Comparison of ENCODE assay signal across 11 cellular contexts in genomic region chr17:29682054-29682453, GRCh38. TPM values are rescaled to one million over a fixed set of nuclear protein-coding genes. Genes with fewer than 3 reads are reported as not detected.
A peak's percentile ranks its signal among the peaks of the same experiment; 100 is the strongest.
DNase-seq lines count a peak whose midpoint lies in the region; ATAC-seq and TF ChIP-seq lines count a peak whose summit lies in the region.
"Had no signal": no experiment of that assay in that cellular context is flagged by ENCODE, and none has a peak within 500 bp of the region (broad histone marks: within the 10 kb centered on the region; RNA-seq: fewer than 3 reads in every experiment).

No MANE protein-coding gene starts in this region.

- H3K79me2 ChIP-seq in Karpas-422 (ENCODE audit: low read length), result no peaks in the 10 kb centered on the region

- peaks cover 4% of the 10 kb centered on the region for H3K4me1 ChIP-seq in CD8-positive, alpha-beta T cell (ENCODE audit: insufficient read depth, low read length)
- peaks cover 19% of the 10 kb centered on the region for H3K4me1 ChIP-seq in Karpas-422 (ENCODE audit: low read length)
- H3K4me1 ChIP-seq in muscle layer of duodenum (ENCODE audit: control insufficient read depth in 1 of 2, insufficient read depth in 2 of 2, low read length in 2 of 2), result peaks cover 0 to 13% of the 10 kb centered on the region in 2 donors

- no peak for TF ChIP-seq CTCF in CD8-positive, alpha-beta T cell (IDR thresholded peaks at IDR 0.05)

- peak; percentile 49 for ATAC-seq in CD8-positive, alpha-beta T cell
- ATAC-seq in GM18502 (IDR thresholded peaks at IDR 0.05; ENCODE audit: poor library complexity, unreplicated experiment), result no peak

- peaks cover 27% of the 10 kb centered on the region for H3K4me1 Mint-ChIP-seq in CD8-positive, alpha-beta T cell (ENCODE audit: low read depth)
- H3K4me1 Mint-ChIP-seq in activated naive CD8-positive, alpha-beta T cell (ENCODE audit: low read depth), result peaks cover 21% of the 10 kb centered on the region

- no peaks in the 10 kb centered on the region for H3K27me3 ChIP-seq in CD8-positive, alpha-beta T cell (ENCODE audit: insufficient read depth, low read length)
- H3K27me3 ChIP-seq in Karpas-422 (ENCODE audit: low read length) (no peaks in the 10 kb centered on the region), muscle layer of duodenum (ENCODE audit: low read depth, low read length) (no peaks in the 10 kb centered on the region)

- H3K4me3 ChIP-seq in CD8-positive, alpha-beta T cell (ENCODE audit: low read depth, low read length), result no peak overlapping the region
- H3K4me3 ChIP-seq in Karpas-422 (ENCODE audit: low read length), result no peak overlapping the region
- H3K4me3 ChIP-seq in muscle layer of duodenum (ENCODE audit: low read depth in 1 of 2, low read length in 2 of 2), result no peak overlapping the region

- peaks cover 66% of the 10 kb centered on the region for H3K36me3 Mint-ChIP-seq in CD8-positive, alpha-beta T cell
- peaks cover 2% of the 10 kb centered on the region for H3K36me3 Mint-ChIP-seq in activated naive CD8-positive, alpha-beta T cell

- H3K4me2 ChIP-seq in Karpas-422 (ENCODE audit: low read depth, low read length, poor library complexity, severe bottlenecking), result peak overlapping the region; percentile 35

- no peaks in the 10 kb centered on the region for H3K9me3 ChIP-seq in CD8-positive, alpha-beta T cell (ENCODE audit: low read length)
- H3K9me3 ChIP-seq in Karpas-422 (ENCODE audit: low read length) (no peaks in the 10 kb centered on the region), muscle layer of duodenum (ENCODE audit: control insufficient read depth in 1 of 2, low read length in 2 of 2) (no peaks in the 10 kb centered on the region)

- CTCF ChIA-PET in CD8-positive, alpha-beta T cell (lab: Charles Lee), result interaction anchor here (0.8 to 3.9 kb wide), 7 partner anchors 64 to 126 kb away, joined by 3 to 20 read pairs (median 3); no protein-coding TSS in a partner anchor

- H3K9ac ChIP-seq in Karpas-422 (ENCODE audit: low read length), result peak overlapping the region; percentile 13

- peak overlapping the region; percentile 32; the same call in 1 of the 2 replicates for H2AFZ ChIP-seq in Karpas-422 (ENCODE audit: low read length)

- POLR2A ChIA-PET in CD8-positive, alpha-beta T cell (lab: Charles Lee), result interaction anchor here (0.9 to 1.9 kb wide), 4 partner anchors 7 to 87 kb away, joined by 3 to 5 read pairs (median 4); no protein-coding TSS in a partner anchor

- H3K27ac ChIP-seq in CD8-positive, alpha-beta T cell (ENCODE audit: low read depth, low read length), result no peak overlapping the region
- H3K27ac ChIP-seq in Karpas-422 (ENCODE audit: low read length) (peak overlapping the region; percentile 72), muscle layer of duodenum (ENCODE audit: low read length) (peak overlapping the region; percentile 26)

- peaks cover 23% of the 10 kb centered on the region for H3K36me3 ChIP-seq in CD8-positive, alpha-beta T cell (ENCODE audit: insufficient read depth, low read length)
- H3K36me3 ChIP-seq in Karpas-422 (ENCODE audit: insufficient read depth, low read length) (0 out of 2 replicates have a peak, but pooled peaks cover 3% of the 10 kb centered on the region), muscle layer of duodenum (ENCODE audit: control insufficient read depth in 1 of 2, insufficient read depth in 2 of 2, low read length in 2 of 2) (peaks cover 0 to 5% of the 10 kb centered on the region in 2 donors)

- no peak for DNase-seq in CD8-positive, alpha-beta T cell
- DNase-seq in Karpas-422, result peak; percentile 82
- no peak for DNase-seq in anterior cingulate cortex (lab: John Stamatoyannopoulos, UW)
- DNase-seq in NCI-H1436 treated with DMSO at 0.1 percent for 48 hours (lab: John Stamatoyannopoulos, UW), result no peak
- DNase-seq in SW480 (ENCODE audit: low spot score), result no peak
- DNase-seq: erythroblast, NCI-H510A had no signal

- H3K4me3 Mint-ChIP-seq in CD8-positive, alpha-beta T cell, result no peak overlapping the region
- H3K4me3 Mint-ChIP-seq in activated naive CD8-positive, alpha-beta T cell, result no peak overlapping the region
- H3K4me3 Mint-ChIP-seq: neural crest cell had no signal

- H3K27ac Mint-ChIP-seq in CD8-positive, alpha-beta T cell, result peak overlapping the region; percentile 39
- peak overlapping the region; percentile 74 for H3K27ac Mint-ChIP-seq in activated naive CD8-positive, alpha-beta T cell

- intact Hi-C loops in CD8-positive, alpha-beta T cell (cut with DNase I, micrococcal nuclease), result loop anchor here (2.0 to 5.0 kb wide), 3 partner anchors 17 to 95 kb away; no protein-coding TSS in a partner anchor

- no peaks in the 10 kb centered on the region for H4K20me1 ChIP-seq in Karpas-422 (ENCODE audit: insufficient read depth, low read depth, low read length)

- H3K27me3 Mint-ChIP-seq in CD8-positive, alpha-beta T cell (ENCODE audit: low read depth), result no peaks in the 10 kb centered on the region
- H3K27me3 Mint-ChIP-seq in activated naive CD8-positive, alpha-beta T cell, result no peaks in the 10 kb centered on the region

- no peaks in the 10 kb centered on the region for H3K9me2 ChIP-seq in Karpas-422 (replicated peaks; ENCODE audit: insufficient read depth, low read length)

- no peaks in the 10 kb centered on the region for H3K9me3 Mint-ChIP-seq in CD8-positive, alpha-beta T cell
- H3K9me3 Mint-ChIP-seq in activated naive CD8-positive, alpha-beta T cell (ENCODE audit: low read depth), result no peaks in the 10 kb centered on the region
- H3K9me3 Mint-ChIP-seq: neural crest cell had no signal

RNA-seq across cellular contexts. Expression of gene CORO6, which starts 59.3 kb away (rescaled TPM):
- 1 to 10 TPM; 1.2 to 1.7 TPM for total RNA-seq in CD8-positive, alpha-beta T cell
- total RNA-seq in Karpas-422 (2014; rRNA removed; shearing (Covaris generic); ENCODE audit: low replicate concordance), result 0.79 and 1.8 TPM in 2 replicates
